Comparison of ENCODE assay signal across 8 cellular contexts in genomic region chr14:36069535-36069900, GRCh38.
DNase-seq lines count a peak whose midpoint lies in the region; ATAC-seq, FAIRE-seq and TF ChIP-seq lines count a peak whose summit lies in the region.

No MANE protein-coding gene starts in this region.

- no peak overlapping the region for H2AFZ ChIP-seq in GM12878 (ENCODE audit: control insufficient read depth, low read depth, low read length)

- RAD21 ChIA-PET in GM12878 (lab: Charles Lee; ENCODE audit: unreplicated experiment), result interaction anchor here (0.9 to 4.5 kb wide), 15 partner anchors 14 to 872 kb away, joined by 3 to 65 read pairs (median 4); no protein-coding TSS in a partner anchor

- H3K27ac ChIP-seq in GM12878 (ENCODE audit: control insufficient read depth, insufficient read depth), result no peak overlapping the region
- H3K27ac ChIP-seq in testis, result no peak overlapping the region

- H3K4me1 ChIP-seq in GM12878 (ENCODE audit: control insufficient read depth, insufficient read depth, low read length) (no peaks in the 10 kb centered on the region), testis (no peaks in the 10 kb centered on the region)

- CTCF ChIA-PET in GM12878 (lab: Yijun Ruan, JAX), result interaction anchor here (0.7 to 10.4 kb wide), 51 partner anchors 9 to 872 kb away, joined by 3 to 224 read pairs (median 4); no protein-coding TSS in a partner anchor

- TF ChIP-seq EP300 in GM12878 (IDR thresholded peaks at IDR 0.05; ENCODE audit: borderline replicate concordance in 1 of 2, control insufficient read depth in 1 of 2, low read depth in 2 of 2, low read length in 2 of 2), result no peak

- no peaks in the 10 kb centered on the region for H3K79me2 ChIP-seq in GM12878 (ENCODE audit: control insufficient read depth, insufficient read depth, low read length)

- POLR2A ChIA-PET in GM12878 (lab: Charles Lee), result interaction anchor here (0.7 to 1.4 kb wide), 2 partner anchors 187 to 304 kb away, joined by 3 to 4 read pairs; no protein-coding TSS in a partner anchor

- in situ Hi-C loops in GM12878 (cut with MboI), result loop anchor here (5.0 to 10.0 kb wide), 3 partner anchors 187 to 535 kb away; no protein-coding TSS in a partner anchor

- TF ChIP-seq CTCF in GM12878 (IDR thresholded peaks at IDR 0.05 in 2 of 3, conservative IDR thresholded peaks at IDR 0.05 in 1 of 3; ENCODE audit: control insufficient read depth in 2 of 3, extremely low read depth in 1 of 3, insufficient read depth in 1 of 3, low read depth in 3 of 3, low read length in 3 of 3), result peak; percentile 70 to 76 (median 74)
- peak; percentile 74 for TF ChIP-seq CTCF in kidney epithelial cell (IDR thresholded peaks at IDR 0.05; ENCODE audit: insufficient read depth, low read length, poor library complexity, severe bottlenecking)
- TF ChIP-seq CTCF in testis (IDR thresholded peaks at IDR 0.05), result peak in 2 of 3 experiments; percentile 22 to 51

- 26% methylated on average over 2 of the region's 2 CpGs for WGBS in GM12878 (ENCODE audit: insufficient coverage, insufficient replicate concordance, low lambda C conversion rate, missing lambda C conversion rate)
- 49 to 55% methylated on average over 2 of the region's 2 CpGs for WGBS in testis, 2 donors

- no peak for TF ChIP-seq POLR2A in GM12878 (IDR thresholded peaks at IDR 0.05; ENCODE audit: low read depth, low read length)
- TF ChIP-seq POLR2A in testis (IDR thresholded peaks at IDR 0.05), result no peak

- H3K4me2 ChIP-seq in GM12878 (ENCODE audit: control insufficient read depth, insufficient read depth), result no peak overlapping the region

- H3K9me3 ChIP-seq in GM12878 (replicated peaks; ENCODE audit: control insufficient read depth, insufficient read depth, low read length) (no peaks in the 10 kb centered on the region), testis (no peaks in the 10 kb centered on the region)

- peak; percentile 73 for TF ChIP-seq RAD21 in GM12878 (IDR thresholded peaks at IDR 0.05; ENCODE audit: insufficient read depth, low read depth, low read length)

- H3K9ac ChIP-seq in GM12878 (ENCODE audit: control insufficient read depth, insufficient read depth, low read length), result no peak overlapping the region

- no TSS peak for BruUV-seq in GM12878 (replicated peaks; lab: Mats Ljungman, UMichigan)

- ATAC-seq in GM19467 (IDR thresholded peaks at IDR 0.05; ENCODE audit: unreplicated experiment) (peak; percentile 62), GM12878 (peak; percentile 96)

- peak; percentile 84 for FAIRE-seq in GM12878 (lab: Jason Lieb, UNC)

- SMC1A ChIA-PET in GM12878 (lab: Charles Lee; ENCODE audit: uncharacterized antibody, unreplicated experiment), result interaction anchor here (0.9 to 6.4 kb wide), 17 partner anchors 9 to 1081 kb away, joined by 3 to 83 read pairs (median 7); no protein-coding TSS in a partner anchor

- DNase-seq in DMS53 (lab: John Stamatoyannopoulos, UW) (peak; percentile 68), HT1080 (ENCODE audit: low read depth) (peak; percentile 63), NCI-H82 treated with DMSO at 0.1 percent for 48 hours (lab: John Stamatoyannopoulos, UW; ENCODE audit: unreplicated experiment) (peak; percentile 21), GM12878 (ENCODE audit: low read depth, low spot score) (no peak), kidney epithelial cell (ENCODE audit: low read depth) (no peak), testis (peak; percentile 38), amniotic stem cell (lab: John Stamatoyannopoulos, UW) (no peak)

- H4K20me1 ChIP-seq in GM12878 (ENCODE audit: control insufficient read depth, insufficient read depth), result no peaks in the 10 kb centered on the region

- intact Hi-C loops in GM12878 (cut with micrococcal nuclease; ENCODE audit: unreplicated experiment) (loop anchor here (1.0 to 2.0 kb wide), 2 partner anchors 107 to 186 kb away; no protein-coding TSS in a partner anchor), testis (cut with DNase I; ENCODE audit: low total_unique reads) (no loop called here)

- H3K4me3 ChIP-seq in GM12878 (no peak overlapping the region), kidney epithelial cell (ENCODE audit: low read depth, low read length) (no peak overlapping the region), testis (no peak overlapping the region)

- no peaks in the 10 kb centered on the region for H3K36me3 ChIP-seq in GM12878 (ENCODE audit: control insufficient read depth in 2 of 2, insufficient read depth in 2 of 2, low read length in 1 of 2)
- no peaks in the 10 kb centered on the region for H3K36me3 ChIP-seq in kidney epithelial cell (ENCODE audit: control insufficient read depth, insufficient read depth, low read length)
- no peaks in the 10 kb centered on the region for H3K36me3 ChIP-seq in testis (ENCODE audit: low read depth, missing control alignments)

- H3K27me3 ChIP-seq in GM12878 (replicated peaks in 1 of 2; ENCODE audit: control insufficient read depth in 2 of 2, insufficient read depth in 2 of 2, low read length in 1 of 2) (no peaks in the 10 kb centered on the region), kidney epithelial cell (ENCODE audit: control insufficient read depth, insufficient read depth, low read length) (no peaks in the 10 kb centered on the region), testis (no peaks in the 10 kb centered on the region)

TF ChIP-seq in GM12878, 131 proteins besides CTCF, POLR2A, EP300 and RAD21:
- TF ChIP-seq SKIL (IDR thresholded peaks at IDR 0.05; ENCODE audit: low read depth, poor library complexity, severe bottlenecking) (peak; percentile 22), BHLHE40 (IDR thresholded peaks at IDR 0.05; ENCODE audit: borderline replicate concordance in 1 of 2, low read depth in 2 of 2, low read length in 1 of 2) (peak in 1 of 2 experiments; percentile 4; a peak in 1 of 4 replicates), SMC3 (IDR thresholded peaks at IDR 0.05; ENCODE audit: borderline replicate concordance, low read length) (peak; percentile 63; the same call in 1 of the 2 replicates), GABPA (IDR thresholded peaks at IDR 0.05; ENCODE audit: low read depth) (no peak)
TF ChIP-seq in GM12878: peak in this region for 3.

Comparison
In these comparisons a context has a peak if more than half of its experiments do, and no peak if none do; other contexts are left out.
1. DNase-seq: peak in DMS53 (single experiment), HT1080 (single experiment), NCI-H82 treated with DMSO at 0.1 percent for 48 hours (single experiment) and testis (single experiment); none in GM12878 (single experiment), kidney epithelial cell (single experiment) and amniotic stem cell (single experiment).
2. Peak in every context shown above with its lines, with median percentiles within 50 percentile points of each other: CTCF ChIP-seq.